In genomic region chrX:20315140-20315539, GRCh38 we compare ENCODE assay signal across 8 cellular contexts.
DNase-seq lines count a peak whose midpoint lies in the region; ATAC-seq and TF ChIP-seq lines count a peak whose summit lies in the region.

No MANE protein-coding gene starts in this region.

- H3K4me3 Mint-ChIP-seq in nephron progenitor cell, result peak overlapping the region; percentile 26

- H3K27me3 Mint-ChIP-seq in nephron progenitor cell (ENCODE audit: low read depth, poor library complexity), result peaks cover 5% of the 10 kb centered on the region

- DNase-seq in NOMO-1 treated with DMSO at 0.1 percent for 48 hours (lab: John Stamatoyannopoulos, UW; ENCODE audit: unreplicated experiment) (peak; percentile 97), nephron progenitor cell (no peak), GM19238 (ENCODE audit: insufficient read length, low spot score) (no peak), NCI-H146 treated with DMSO at 0.1 percent for 48 hours (lab: John Stamatoyannopoulos, UW; ENCODE audit: unreplicated experiment) (no peak)
- DNase-seq in stimulated activated CD8-positive, alpha-beta memory T cell treated with anti-CD3 and anti-CD28 coated beads, Interleukin-4, amount 100 ng/mL, for 48 hours, result no peak

- no peaks in the 10 kb centered on the region for H3K36me3 Mint-ChIP-seq in nephron progenitor cell (ENCODE audit: low read depth)

- peaks cover 60% of the 10 kb centered on the region for H3K9me3 Mint-ChIP-seq in nephron progenitor cell

- H3K27ac Mint-ChIP-seq in nephron progenitor cell, result peak overlapping the region; percentile 97

- no peak for TF ChIP-seq CTCF in nephron progenitor cell (IDR thresholded peaks at IDR 0.05)

- peak; percentile 56 for ATAC-seq in GM18870 (IDR thresholded peaks at IDR 0.05; ENCODE audit: unreplicated experiment)
- ATAC-seq in HG02938 (IDR thresholded peaks at IDR 0.05; ENCODE audit: unreplicated experiment), result peak; percentile 83
- ATAC-seq in GM18873 (IDR thresholded peaks at IDR 0.05; ENCODE audit: low FRiP score, unreplicated experiment), result no peak

- H3K4me1 Mint-ChIP-seq in nephron progenitor cell, result peaks cover 37% of the 10 kb centered on the region
